Comparison of ENCODE assay signal across 1 cellular context in the genomic region with DNA sequence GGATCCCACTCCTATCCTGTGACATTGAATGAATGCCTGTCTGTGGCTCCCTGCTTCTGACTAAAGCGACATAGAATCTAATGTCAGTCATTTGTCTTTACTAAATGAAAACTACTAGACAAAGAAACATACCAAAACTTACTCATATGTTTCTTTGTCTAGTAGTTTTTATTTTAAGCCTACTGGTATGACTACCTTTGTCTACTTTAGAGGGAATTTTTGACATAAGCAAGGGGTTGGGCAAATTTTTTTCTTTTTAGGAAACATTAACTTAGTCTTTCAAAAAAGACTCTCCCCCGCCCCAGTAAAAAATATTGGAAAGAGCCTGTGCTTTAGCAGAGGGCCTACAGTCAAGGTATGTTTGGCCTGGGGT.
TF ChIP-seq lines count a peak whose summit lies in the region.

No MANE protein-coding gene starts in this region.

TF ChIP-seq in A549, 52 proteins besides CTCF, POLR2A, EP300 and RAD21:
- TF ChIP-seq, protein P1, sequence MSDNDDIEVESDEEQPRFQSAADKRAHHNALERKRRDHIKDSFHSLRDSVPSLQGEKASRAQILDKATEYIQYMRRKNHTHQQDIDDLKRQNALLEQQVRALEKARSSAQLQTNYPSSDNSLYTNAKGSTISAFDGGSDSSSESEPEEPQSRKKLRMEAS (IDR thresholded peaks at IDR 0.05) = no peak
- TF ChIP-seq RARB (CRISPR knock-in tag; IDR thresholded peaks at IDR 0.05) (no peak), HOXA7 (CRISPR knock-in tag; IDR thresholded peaks at IDR 0.05) (no peak), FOXS1 (CRISPR knock-in tag; IDR thresholded peaks at IDR 0.05) (no peak), HOXB5 (CRISPR knock-in tag; IDR thresholded peaks at IDR 0.05) (no peak), NFE2L2 (conservative IDR thresholded peaks at IDR 0.05; ENCODE audit: low read length) (no peak), JUNB (IDR thresholded peaks at IDR 0.05) (no peak), FOSL2 (IDR thresholded peaks at IDR 0.05) (no peak), FOSL2 (CRISPR knock-in tag; IDR thresholded peaks at IDR 0.05) (no peak), RFX5 (IDR thresholded peaks at IDR 0.05) (no peak), ZNF302 (CRISPR knock-in tag; IDR thresholded peaks at IDR 0.05) (no peak), TP53 (CRISPR knock-in tag; IDR thresholded peaks at IDR 0.05) (no peak), PHF8 (IDR thresholded peaks at IDR 0.05; ENCODE audit: borderline replicate concordance, low read depth) (no peak)
- TF ChIP-seq, protein P2, sequence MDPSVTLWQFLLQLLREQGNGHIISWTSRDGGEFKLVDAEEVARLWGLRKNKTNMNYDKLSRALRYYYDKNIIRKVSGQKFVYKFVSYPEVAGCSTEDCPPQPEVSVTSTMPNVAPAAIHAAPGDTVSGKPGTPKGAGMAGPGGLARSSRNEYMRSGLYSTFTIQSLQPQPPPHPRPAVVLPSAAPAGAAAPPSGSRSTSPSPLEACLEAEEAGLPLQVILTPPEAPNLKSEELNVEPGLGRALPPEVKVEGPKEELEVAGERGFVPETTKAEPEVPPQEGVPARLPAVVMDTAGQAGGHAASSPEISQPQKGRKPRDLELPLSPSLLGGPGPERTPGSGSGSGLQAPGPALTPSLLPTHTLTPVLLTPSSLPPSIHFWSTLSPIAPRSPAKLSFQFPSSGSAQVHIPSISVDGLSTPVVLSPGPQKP (IDR thresholded peaks at IDR 0.05; ENCODE audit: low read depth, low read length) = no peak
